In the genomic region with DNA sequence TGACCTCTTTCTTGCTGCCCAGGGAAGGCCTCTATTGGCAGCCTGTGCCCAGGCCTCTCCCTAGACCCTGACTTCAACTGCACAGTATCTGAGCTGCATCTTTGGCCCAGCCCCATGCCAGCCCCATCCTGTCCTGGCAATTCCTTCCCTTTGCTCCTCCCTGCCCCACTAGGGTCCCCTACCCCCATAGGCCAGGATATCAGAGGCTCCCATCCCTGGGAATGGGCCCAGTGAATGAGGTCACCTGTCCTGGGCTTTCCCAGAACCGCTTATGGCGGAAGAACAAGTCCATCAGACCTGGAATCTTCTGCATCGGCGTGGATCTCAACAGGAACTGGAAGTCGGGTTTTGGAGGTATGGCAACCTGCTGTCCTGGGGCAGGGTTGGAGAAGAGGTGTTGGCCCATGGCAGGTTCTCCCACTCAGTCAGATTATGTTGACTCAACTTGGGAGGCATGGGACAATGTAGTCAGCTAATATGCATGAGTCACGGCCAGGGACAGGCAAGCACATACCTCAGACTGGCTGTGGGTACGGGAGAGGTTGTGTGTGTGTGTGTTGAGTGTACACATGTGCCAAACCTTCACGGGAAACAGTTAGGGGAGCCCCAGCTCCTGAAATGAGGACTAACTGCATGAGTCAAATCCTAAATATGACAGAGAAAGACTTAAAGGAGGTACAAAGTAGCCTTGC, we compare ENCODE assay signal across 9 cellular contexts. TPM values are rescaled to one million over a fixed set of nuclear protein-coding genes. Genes with fewer than 3 reads are reported as not detected.
DNase-seq lines count a peak whose midpoint lies in the region; ATAC-seq and TF ChIP-seq lines count a peak whose summit lies in the region.
"Had no signal": no experiment of that assay in that cellular context is flagged by ENCODE, and none has a peak within 500 bp of the region (broad histone marks: within the 10 kb centered on the region; RNA-seq: fewer than 3 reads in every experiment).

No MANE protein-coding gene starts in this region.

- peak; percentile 96 for DNase-seq in DMS53 (lab: John Stamatoyannopoulos, UW)
- DNase-seq in body of pancreas: peak in 2 of 4 donors; percentile 44 to 84
- peak; percentile 65 for DNase-seq in posterior vena cava (ENCODE audit: low spot score)
- DNase-seq in NCI-H1436 treated with DMSO at 0.1 percent for 48 hours (lab: John Stamatoyannopoulos, UW): no peak
- DNase-seq in HUDEP-2 (lab: John Stamatoyannopoulos, UW; ENCODE audit: unreplicated experiment in 76 of 76): no peak
- no peak for DNase-seq in hippocampal formation (lab: John Stamatoyannopoulos, UW)

- peak; percentile 50 for ATAC-seq in HG02852 (IDR thresholded peaks at IDR 0.05; ENCODE audit: unreplicated experiment)
- peak; percentile 37 for ATAC-seq in body of pancreas
- ATAC-seq in HG03139 (IDR thresholded peaks at IDR 0.05; ENCODE audit: unreplicated experiment): no peak

- H3K4me1 ChIP-seq in body of pancreas: peaks cover 29% of the 10 kb centered on the region

- WGBS in body of pancreas, 2 donors: 80 to 82% methylated on average over 7 to 8 of the region's 8 CpGs

- peak overlapping the region in 1 of 4 donors; percentile 59 for H3K27ac ChIP-seq in body of pancreas
- H3K27ac ChIP-seq: VCaP had no signal

- intact Hi-C loops in body of pancreas (cut with DNase I): no loop called here
- intact Hi-C loops in posterior vena cava (cut with DNase I): no loop called here

- H3K9me3 ChIP-seq in body of pancreas: no peaks in the 10 kb centered on the region

- no peak for TF ChIP-seq POLR2A in body of pancreas (IDR thresholded peaks at IDR 0.05)

- no peak overlapping the region for H3K4me3 ChIP-seq in body of pancreas

- no peaks in the 10 kb centered on the region for H3K36me3 ChIP-seq in body of pancreas (replicated peaks in 1 of 2; ENCODE audit: insufficient read depth in 1 of 2, low read depth in 2 of 2)

- H3K27me3 ChIP-seq in body of pancreas: no peaks in the 10 kb centered on the region

- TF ChIP-seq CTCF in body of pancreas (IDR thresholded peaks at IDR 0.05): no peak

RNA-seq across cellular contexts. Expression of gene CPA1, which starts 17.0 kb away (rescaled TPM):
- over 10,000 TPM; 26,456 to 42,834 TPM for total RNA-seq in body of pancreas
- 1 to 10 TPM in 1 of 2 donors, under 1 TPM in 1; 0.79 to 6.7 TPM for total RNA-seq in posterior vena cava

RNA-seq across cellular contexts. Expression of gene CPA5, which starts 18.7 kb away (rescaled TPM):
- total RNA-seq in body of pancreas (not detected), posterior vena cava (not detected)

Comparison
In these comparisons a context has a peak if more than half of its experiments do, and no peak if none do; other contexts are left out.
1. DNase-seq: peak in DMS53 (single experiment) and posterior vena cava (single experiment); none in NCI-H1436 treated with DMSO at 0.1 percent for 48 hours (single experiment), HUDEP-2 (0 of 76) and hippocampal formation (0 of 2).
2. RNA of gene CPA1, which starts 17.0 kb away (total RNA-seq): 26,456 to 42,834 TPM in body of pancreas; 0.79 to 6.7 TPM in posterior vena cava; every median in the first group is over 1,000 times any median in the second.